8 cellular contexts compared by ENCODE assay signal in the genomic region with DNA sequence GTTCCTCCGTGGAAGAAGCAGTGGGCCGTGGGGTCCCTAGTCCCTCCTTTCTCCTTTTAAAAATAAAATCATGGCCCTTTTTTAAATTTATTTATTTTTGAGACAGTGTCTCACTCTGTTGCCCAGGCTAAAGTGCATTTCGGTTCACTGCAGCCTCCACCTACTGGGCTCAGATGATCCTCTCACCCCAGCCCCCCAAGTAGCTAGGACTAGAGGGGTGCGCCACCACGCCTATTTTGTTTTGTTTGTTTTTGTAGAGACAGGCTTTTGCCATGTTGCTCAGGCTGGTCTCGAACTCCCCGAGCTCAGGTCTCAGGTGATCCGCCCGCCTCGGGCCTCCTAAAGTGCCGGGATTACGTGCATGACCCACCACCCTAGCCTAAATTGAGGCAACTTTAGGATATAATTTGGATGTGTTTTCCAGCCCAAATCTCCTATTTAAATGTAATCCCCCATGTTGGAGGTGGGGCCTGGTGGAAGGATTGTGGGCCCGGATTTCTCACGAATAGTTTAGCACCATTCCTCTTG. TPM values are rescaled to one million over a fixed set of nuclear protein-coding genes. Genes with fewer than 3 reads are reported as not detected.
DNase-seq lines count a peak whose midpoint lies in the region; ATAC-seq, FAIRE-seq and TF ChIP-seq lines count a peak whose summit lies in the region.

No MANE protein-coding gene starts in this region.

- DNase-seq in dorsolateral prefrontal cortex (no peak), pancreas (no peak), RCC 7860 (ENCODE audit: low spot score) (no peak), omental fat pad (ENCODE audit: low spot score) (no peak)
- DNase-seq in stimulated activated CD4-positive, alpha-beta T cell treated with anti-CD3 and anti-CD28 coated beads, Interleukin-15, amount 100 ng/mL, for 24 hours, result no peak

- H3K9me2 ChIP-seq in DOHH2 (replicated peaks; ENCODE audit: control insufficient read depth, low read length), result no peaks in the 10 kb centered on the region

- ATAC-seq in pancreas (no peak), HG03108 (IDR thresholded peaks at IDR 0.05; ENCODE audit: unreplicated experiment) (no peak), omental fat pad (ENCODE audit: low FRiP score) (no peak)

- peaks cover 9% of the 10 kb centered on the region; the same call in 1 of the 2 replicates for H3F3A ChIP-seq in DOHH2 (ENCODE audit: control insufficient read depth, insufficient read depth)

- H3K4me3 ChIP-seq in DOHH2 (ENCODE audit: low read length) (peak overlapping the region; percentile 94), OCI-LY3 (ENCODE audit: low read length) (peak overlapping the region; percentile 100), dorsolateral prefrontal cortex (peak overlapping the region; percentile 51 to 97 (median 85)), pancreas (peak overlapping the region; percentile 62 to 87 (median 71))

- H3K36me3 ChIP-seq in DOHH2 (ENCODE audit: control insufficient read depth, low read length), result peaks cover 43% of the 10 kb centered on the region
- peaks cover 40% of the 10 kb centered on the region for H3K36me3 ChIP-seq in OCI-LY3 (replicated peaks; ENCODE audit: low read depth, low read length)
- no peaks in the 10 kb centered on the region for H3K36me3 ChIP-seq in pancreas

- peaks cover 14% of the 10 kb centered on the region; the same call in 1 of the 2 replicates for H3K9me3 ChIP-seq in DOHH2 (ENCODE audit: control insufficient read depth, insufficient read depth, low read length)
- peaks cover 12% of the 10 kb centered on the region; the same call in 1 of the 2 replicates for H3K9me3 ChIP-seq in OCI-LY3 (ENCODE audit: insufficient read depth, low read length)
- no peaks in the 10 kb centered on the region for H3K9me3 ChIP-seq in pancreas

- no peaks in the 10 kb centered on the region for H3K27me3 ChIP-seq in DOHH2 (ENCODE audit: control insufficient read depth, low read length)
- H3K27me3 ChIP-seq in OCI-LY3 (ENCODE audit: low read depth, low read length), result no peaks in the 10 kb centered on the region
- no peaks in the 10 kb centered on the region for H3K27me3 ChIP-seq in dorsolateral prefrontal cortex
- H3K27me3 ChIP-seq in pancreas, result no peaks in the 10 kb centered on the region

- intact Hi-C loops in dorsolateral prefrontal cortex (cut with DNase I), result loop anchor here (5.0 to 10.0 kb wide), 4 partner anchors 250 to 580 kb away; partner anchors contain the start of gene ZNF680 (in 1 of the 2)
- intact Hi-C loops in pancreas (cut with DNase I), result no loop called here

- 14 to 16% methylated on average over 14 of the region's 14 CpGs for whole genome bisulfite sequencing in pancreas, 2 donors

- H4K20me1 ChIP-seq in DOHH2 (ENCODE audit: control insufficient read depth, insufficient read depth, low read depth, low read length) (no peaks in the 10 kb centered on the region), OCI-LY3 (ENCODE audit: insufficient read depth, low read length) (no peaks in the 10 kb centered on the region)

- TF ChIP-seq CTCF in DOHH2 (IDR thresholded peaks at IDR 0.05; ENCODE audit: low read depth, low read length, poor library complexity, severe bottlenecking) (no peak), OCI-LY3 (IDR thresholded peaks at IDR 0.05; ENCODE audit: low read depth, low read length) (no peak), dorsolateral prefrontal cortex (IDR thresholded peaks at IDR 0.05 in 54 of 56, conservative IDR thresholded peaks at IDR 0.05 in 2 of 56; ENCODE audit: low read depth in 1 of 56, partially characterized antibody in 56 of 56) (no peak), pancreas (IDR thresholded peaks at IDR 0.05) (no peak), omental fat pad (IDR thresholded peaks at IDR 0.05) (no peak)

- H3K4me1 ChIP-seq in DOHH2 (ENCODE audit: control insufficient read depth, low read length) (peaks cover 43% of the 10 kb centered on the region), OCI-LY3 (ENCODE audit: low read length) (peaks cover 10% of the 10 kb centered on the region; the same call in 1 of the 2 replicates), pancreas (peaks cover 0 to 9% (median 0%) of the 10 kb centered on the region in 3 donors)

- H3K4me2 ChIP-seq in DOHH2 (ENCODE audit: low read length) (peak overlapping the region; percentile 82), OCI-LY3 (ENCODE audit: low read length) (peak overlapping the region; percentile 83)

- H3K27ac ChIP-seq in DOHH2 (ENCODE audit: low read depth, low read length) (peak overlapping the region; percentile 68), OCI-LY3 (ENCODE audit: low read length) (peak overlapping the region; percentile 76), dorsolateral prefrontal cortex (peak overlapping the region in 52 of 59 donors; percentile 0 to 91 (median 75)), pancreas (peak overlapping the region in 3 of 4 donors; percentile 45 to 90 (median 70))

- peak overlapping the region; percentile 86 for H2AFZ ChIP-seq in OCI-LY3 (ENCODE audit: low read depth, low read length)

- peak overlapping the region; percentile 100 for H3K9ac ChIP-seq in OCI-LY3 (ENCODE audit: low read length)

- FAIRE-seq in pancreas (lab: Jason Lieb, UNC) (no peak), RCC 7860 (lab: Jason Lieb, UNC) (no peak)

- H3K79me2 ChIP-seq in DOHH2 (ENCODE audit: control insufficient read depth, low read length), result peaks cover 57% of the 10 kb centered on the region
- peaks cover 56% of the 10 kb centered on the region for H3K79me2 ChIP-seq in OCI-LY3 (ENCODE audit: low read length)

RNA-seq across cellular contexts. Expression of gene ZNF736, which starts 0.8 kb away (rescaled TPM):
- 10 to 100 TPM; 24.4 to 54.4 (median 35.1) TPM for total RNA-seq in dorsolateral prefrontal cortex
- 10 to 100 TPM in 1 of 6 donors, 1 to 10 TPM in 5; 3.3 to 16.0 (median 7.2) TPM for total RNA-seq in pancreas
- polyA plus RNA-seq in pancreas, result 1 to 10 TPM; 3.3 to 5.5 TPM
- total RNA-seq in omental fat pad, result 10 to 100 TPM in 1 of 4 donors, 1 to 10 TPM in 3; 6.9 to 12.8 (median 8.9) TPM

Comparison
In these comparisons a context has a peak if more than half of its experiments do, and no peak if none do; other contexts are left out.
1. intact Hi-C loops: an anchor here in dorsolateral prefrontal cortex (5.0 to 10.0 kb wide); none called in pancreas.